ENCODE assay signal across 15 cellular contexts in genomic region chr7:27176343-27176731, GRCh38. TPM values are rescaled to one million over a fixed set of nuclear protein-coding genes. Genes with fewer than 3 reads are reported as not detected.
DNase-seq lines count a peak whose midpoint lies in the region; ATAC-seq and TF ChIP-seq lines count a peak whose summit lies in the region.
"Had no signal": no experiment of that assay in that cellular context is flagged by ENCODE, and none has a peak within 500 bp of the region (broad histone marks: within the 10 kb centered on the region; RNA-seq: fewer than 3 reads in every experiment).

No MANE protein-coding gene starts in this region.

- no peaks in the 10 kb centered on the region for H3K36me3 Mint-ChIP-seq in activated naive CD4-positive, alpha-beta T cell treated with anti-CD3 and anti-CD28 coated beads for 36 hours (ENCODE audit: low read depth)
- H3K36me3 Mint-ChIP-seq in activated naive CD4-positive, alpha-beta T cell treated with anti-CD3 and anti-CD28 coated beads, Interleukin-2, amount 10 ng/mL, durations not matched to agents 7 days and 5 days = peaks cover 8% of the 10 kb centered on the region
- H3K36me3 Mint-ChIP-seq: neural progenitor cell had no signal

- no peak overlapping the region for H3K4me3 Mint-ChIP-seq in activated naive CD4-positive, alpha-beta T cell treated with anti-CD3 and anti-CD28 coated beads for 36 hours
- no peak overlapping the region for H3K4me3 Mint-ChIP-seq in activated naive CD4-positive, alpha-beta T cell treated with anti-CD3 and anti-CD28 coated beads, Interleukin-2, amount 10 ng/mL, durations not matched to agents 7 days and 5 days
- H3K4me3 Mint-ChIP-seq: neural progenitor cell had no signal

- H3K4me3 ChIP-seq in mucosa of descending colon (no peak overlapping the region), tibial artery (peak overlapping the region; percentile 68 to 91)
- H3K4me3 ChIP-seq: neural progenitor cell had no signal

- H3K27ac Mint-ChIP-seq in activated naive CD4-positive, alpha-beta T cell treated with anti-CD3 and anti-CD28 coated beads for 36 hours = no peak overlapping the region
- no peak overlapping the region for H3K27ac Mint-ChIP-seq in activated naive CD4-positive, alpha-beta T cell treated with anti-CD3 and anti-CD28 coated beads, Interleukin-2, amount 10 ng/mL, durations not matched to agents 7 days and 5 days
- H3K27ac Mint-ChIP-seq: neural progenitor cell had no signal

- DNase-seq in activated naive CD4-positive, alpha-beta T cell treated with anti-CD3 and anti-CD28 coated beads for 36 hours = peak; percentile 1
- DNase-seq in activated naive CD4-positive, alpha-beta T cell treated with anti-CD3 and anti-CD28 coated beads, Interleukin-2, amount 10 ng/mL, durations not matched to agents 7 days and 5 days = no peak
- DNase-seq in mucosa of descending colon (peak in 2 of 3 donors; percentile 44 to 64), tibial artery (peak; percentile 21 to 65), NCI-H2171 treated with DMSO at 0.1 percent for 48 hours (lab: John Stamatoyannopoulos, UW) (no peak), LoVo (ENCODE audit: low spot score) (no peak)
- DNase-seq: DMS153, foreskin keratinocyte, kidney glomerular epithelial cell, NCI-H1092 had no signal

- H3K36me3 ChIP-seq in mucosa of descending colon (ENCODE audit: low read depth) (no peaks in the 10 kb centered on the region), tibial artery (no peaks in the 10 kb centered on the region)
- H3K36me3 ChIP-seq: neural progenitor cell had no signal

- CTCF ChIA-PET in activated naive CD4-positive, alpha-beta T cell treated with anti-CD3 and anti-CD28 coated beads for 36 hours (lab: Charles Lee) = interaction anchor here (0.7 to 1.6 kb wide), 3 partner anchors 18 to 78 kb away, joined by 3 to 9 read pairs (median 3); no protein-coding TSS in a partner anchor
- CTCF ChIA-PET in activated naive CD4-positive, alpha-beta T cell treated with anti-CD3 and anti-CD28 coated beads, Interleukin-2, amount 10 ng/mL, durations not matched to agents 7 days and 5 days (lab: Charles Lee) = interaction anchor here (1.4 to 2.2 kb wide), 2 partner anchors 15 to 20 kb away, joined by 3 to 8 read pairs; no protein-coding TSS in a partner anchor

- no peaks in the 10 kb centered on the region for H3K9me3 ChIP-seq in mucosa of descending colon
- H3K9me3 ChIP-seq in tibial artery = no peaks in the 10 kb centered on the region

- peaks cover 0 to 21% of the 10 kb centered on the region in 2 donors for H3K27me3 ChIP-seq in tibial artery

- intact Hi-C loops in activated naive CD4-positive, alpha-beta T cell treated with anti-CD3 and anti-CD28 coated beads for 36 hours (cut with micrococcal nuclease) = no loop called here
- intact Hi-C loops in mucosa of descending colon (cut with DNase I, micrococcal nuclease) (no loop called here), tibial artery (cut with DNase I; ENCODE audit: low total_unique reads) (no loop called here)

- peaks cover 65% of the 10 kb centered on the region for H3K27me3 Mint-ChIP-seq in activated naive CD4-positive, alpha-beta T cell treated with anti-CD3 and anti-CD28 coated beads for 36 hours (ENCODE audit: low read depth)
- peaks cover 98% of the 10 kb centered on the region for H3K27me3 Mint-ChIP-seq in activated naive CD4-positive, alpha-beta T cell treated with anti-CD3 and anti-CD28 coated beads, Interleukin-2, amount 10 ng/mL, durations not matched to agents 7 days and 5 days

- ATAC-seq in mucosa of descending colon (peak; percentile 2), GM18868 (IDR thresholded peaks at IDR 0.05; ENCODE audit: unreplicated experiment) (no peak)
- ATAC-seq: foreskin keratinocyte had no signal

- no peaks in the 10 kb centered on the region for H3K9me3 Mint-ChIP-seq in activated naive CD4-positive, alpha-beta T cell treated with anti-CD3 and anti-CD28 coated beads for 36 hours
- no peaks in the 10 kb centered on the region for H3K9me3 Mint-ChIP-seq in activated naive CD4-positive, alpha-beta T cell treated with anti-CD3 and anti-CD28 coated beads, Interleukin-2, amount 10 ng/mL, durations not matched to agents 7 days and 5 days

- H3K4me1 Mint-ChIP-seq in activated naive CD4-positive, alpha-beta T cell treated with anti-CD3 and anti-CD28 coated beads for 36 hours (ENCODE audit: low read depth) = peaks cover 17% of the 10 kb centered on the region
- peaks cover 12% of the 10 kb centered on the region for H3K4me1 Mint-ChIP-seq in activated naive CD4-positive, alpha-beta T cell treated with anti-CD3 and anti-CD28 coated beads, Interleukin-2, amount 10 ng/mL, durations not matched to agents 7 days and 5 days

- H3K27ac ChIP-seq in VCaP = peak overlapping the region; percentile 99
- peak overlapping the region; percentile 96 to 97 for H3K27ac ChIP-seq in tibial artery
- H3K27ac ChIP-seq: foreskin keratinocyte, neural progenitor cell had no signal

- TF ChIP-seq CTCF in VCaP (conservative IDR thresholded peaks at IDR 0.05) = no peak
- no peak for TF ChIP-seq CTCF in mucosa of descending colon (IDR thresholded peaks at IDR 0.05)
- no peak for TF ChIP-seq CTCF in tibial artery (IDR thresholded peaks at IDR 0.05)

- H3K4me1 ChIP-seq in mucosa of descending colon (ENCODE audit: low read depth) (peaks cover 16% of the 10 kb centered on the region), tibial artery (peaks cover 0 to 39% (median 14%) of the 10 kb centered on the region in 4 donors)
- H3K4me1 ChIP-seq: neural progenitor cell had no signal

RNA-seq across cellular contexts. Expression of gene HOXA10, which starts 2.2 kb away (rescaled TPM):
- not detected for total RNA-seq in activated naive CD4-positive, alpha-beta T cell treated with anti-CD3 and anti-CD28 coated beads for 36 hours
- total RNA-seq in mucosa of descending colon = 10 to 100 TPM; 25.0 to 56.9 (median 25.8) TPM
- total RNA-seq: astrocyte had no signal

RNA-seq across cellular contexts. Expression of gene HOXA11, which starts 8.7 kb away (rescaled TPM):
- total RNA-seq in activated naive CD4-positive, alpha-beta T cell treated with anti-CD3 and anti-CD28 coated beads for 36 hours = not detected
- 10 to 100 TPM in 1 of 3 donors, 1 to 10 TPM in 2; 3.2 to 27.2 (median 5.4) TPM for total RNA-seq in mucosa of descending colon
- total RNA-seq: astrocyte had no signal

RNA-seq across cellular contexts. Expression of gene HOXA9, which starts 11.0 kb away (rescaled TPM):
- total RNA-seq in activated naive CD4-positive, alpha-beta T cell treated with anti-CD3 and anti-CD28 coated beads for 36 hours = not detected
- total RNA-seq in mucosa of descending colon = 10 to 100 TPM; 22.0 to 27.9 (median 25.0) TPM
- total RNA-seq: astrocyte had no signal

RNA-seq across cellular contexts. Expression of gene HOXA7, which starts 19.9 kb away (rescaled TPM):
- not detected for total RNA-seq in activated naive CD4-positive, alpha-beta T cell treated with anti-CD3 and anti-CD28 coated beads for 36 hours
- 10 to 100 TPM; 17.1 to 29.8 (median 27.9) TPM for total RNA-seq in mucosa of descending colon
- total RNA-seq: astrocyte had no signal

RNA-seq across cellular contexts. Expression of gene HOXA13, which starts 23.6 kb away (rescaled TPM):
- total RNA-seq in activated naive CD4-positive, alpha-beta T cell treated with anti-CD3 and anti-CD28 coated beads for 36 hours = not detected
- 10 to 100 TPM; 28.0 to 54.3 (median 42.2) TPM for total RNA-seq in mucosa of descending colon
- total RNA-seq: astrocyte, dermis microvascular lymphatic vessel endothelial cell, foreskin keratinocyte had no signal

Comparison
In these comparisons a context has a peak if more than half of its experiments do, and no peak if none do; other contexts are left out.
1. DNase-seq: peak in activated naive CD4-positive, alpha-beta T cell treated with anti-CD3 and anti-CD28 coated beads for 36 hours (single experiment), mucosa of descending colon (2 of 3) and tibial artery (2 of 2); none in activated naive CD4-positive, alpha-beta T cell treated with anti-CD3 and anti-CD28 coated beads, Interleukin-2, amount 10 ng/mL, durations not matched to agents 7 days and 5 days (single experiment), NCI-H2171 treated with DMSO at 0.1 percent for 48 hours (single experiment) and LoVo (single experiment).
2. RNA of gene HOXA10, which starts 2.2 kb away (total RNA-seq): 25.0 to 56.9 TPM in mucosa of descending colon; not detected in activated naive CD4-positive, alpha-beta T cell treated with anti-CD3 and anti-CD28 coated beads for 36 hours; every median in the first group is over 10 times any median in the second.
3. RNA of gene HOXA11, which starts 8.7 kb away (total RNA-seq): 3.2 to 27.2 TPM in mucosa of descending colon; not detected in activated naive CD4-positive, alpha-beta T cell treated with anti-CD3 and anti-CD28 coated beads for 36 hours; every median in the first group is over 4 times any median in the second.
4. RNA of gene HOXA9, which starts 11.0 kb away (total RNA-seq): 22.0 to 27.9 TPM in mucosa of descending colon; not detected in activated naive CD4-positive, alpha-beta T cell treated with anti-CD3 and anti-CD28 coated beads for 36 hours; every median in the first group is over 10 times any median in the second.